ENCODE assay signal across 8 cellular contexts in the genomic region with DNA sequence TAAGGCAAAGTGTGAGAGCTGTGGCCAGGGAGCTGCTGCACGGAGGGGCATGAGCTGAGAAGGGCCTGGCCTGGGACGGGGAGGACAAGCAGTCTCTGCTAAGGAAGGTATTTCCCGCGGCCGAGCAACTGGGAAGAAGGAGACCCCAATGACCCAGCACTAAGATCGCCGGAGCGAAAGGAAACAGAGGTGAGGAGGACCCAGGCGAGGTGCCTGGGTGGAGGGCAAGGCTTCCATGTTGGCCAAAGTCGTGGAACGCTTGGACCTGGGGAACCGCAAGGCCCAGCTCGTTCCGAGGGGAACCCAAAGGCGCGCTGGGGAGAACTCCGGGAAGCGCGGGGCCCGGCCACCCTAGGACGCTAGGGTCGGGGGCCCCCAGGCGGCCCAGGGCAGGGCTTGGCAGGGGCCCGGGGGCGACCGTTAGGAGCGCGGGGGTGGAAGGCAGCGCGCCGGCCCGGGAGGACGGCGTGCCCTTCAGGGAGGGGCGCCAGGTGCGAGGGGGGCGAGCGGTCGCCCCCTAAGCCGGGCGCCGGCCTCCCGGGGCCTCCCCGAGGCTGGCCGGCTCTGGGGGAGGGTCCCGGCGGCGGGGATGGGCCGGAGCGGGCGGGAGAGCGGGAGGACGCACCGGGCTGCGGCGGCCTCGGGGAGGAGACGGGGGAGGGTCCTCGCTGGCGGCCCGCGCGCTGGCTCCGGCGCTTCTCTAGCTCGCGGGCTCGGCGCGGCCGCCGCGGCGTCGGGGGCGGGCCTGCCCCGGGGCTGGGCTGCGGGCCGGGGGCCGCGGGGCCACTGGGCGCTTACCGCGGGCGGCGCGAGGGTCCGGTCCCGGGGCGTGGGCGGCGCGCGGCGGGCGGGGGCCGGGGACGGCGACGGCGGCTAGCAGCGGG. TPM values are rescaled to one million over a fixed set of nuclear protein-coding genes. Genes with fewer than 3 reads are reported as not detected.
DNase-seq lines count a peak whose midpoint lies in the region; ATAC-seq, FAIRE-seq and TF ChIP-seq lines count a peak whose summit lies in the region.

No MANE protein-coding gene starts in this region.

- H3K9me3 ChIP-seq in ES-I3 (ENCODE audit: control insufficient read depth, insufficient read depth, low read length) (no peaks in the 10 kb centered on the region), SK-N-MC (ENCODE audit: low read depth, low read length) (no peaks in the 10 kb centered on the region), esophagus squamous epithelium (no peaks in the 10 kb centered on the region)

- ATAC-seq in GM21737 (IDR thresholded peaks at IDR 0.05; ENCODE audit: unreplicated experiment), result peak; percentile 31
- ATAC-seq in omental fat pad (ENCODE audit: low FRiP score), result peak; percentile 37

- no peak for TF ChIP-seq CTCF in esophagus squamous epithelium (IDR thresholded peaks at IDR 0.05)
- TF ChIP-seq CTCF in omental fat pad (IDR thresholded peaks at IDR 0.05), result no peak

- H3K36me3 ChIP-seq in ES-I3 (ENCODE audit: insufficient read depth, low read length) (peaks cover 4% of the 10 kb centered on the region; the same call in 1 of the 2 replicates), SK-N-MC (ENCODE audit: insufficient read depth, low read length) (peaks cover 16% of the 10 kb centered on the region; the same call in 1 of the 2 replicates), esophagus squamous epithelium (peaks cover 0 to 17% (median under 1%) of the 10 kb centered on the region in 3 donors)

- H3K9ac ChIP-seq in ES-I3 (ENCODE audit: low read depth, low read length) (peak overlapping the region; percentile 89), SK-N-MC (ENCODE audit: insufficient read length) (peak overlapping the region; percentile 95)

- H3K4me1 ChIP-seq in ES-I3 (ENCODE audit: insufficient read depth, low read length) (peaks cover 26% of the 10 kb centered on the region), esophagus squamous epithelium (peaks cover 21 to 60% (median 41%) of the 10 kb centered on the region in 3 donors)

- intact Hi-C loops in esophagus squamous epithelium (cut with DNase I), result loop anchor here (5.0 to 10.0 kb wide), 2 partner anchors 131 to 219 kb away; a partner anchor contains a TSS

- no peaks in the 10 kb centered on the region for H3K27me3 ChIP-seq in esophagus squamous epithelium

- 0 to 1% methylated on average over 11 to 18 of the region's 102 CpGs for WGBS in esophagus squamous epithelium, 2 donors

- H3K27ac ChIP-seq in SK-N-MC, result peak overlapping the region; percentile 46; the same call in 1 of the 2 replicates
- peak overlapping the region; percentile 72 to 90 (median 88) for H3K27ac ChIP-seq in esophagus squamous epithelium

- TF ChIP-seq POLR2A in esophagus squamous epithelium (IDR thresholded peaks at IDR 0.05) (no peak), H54 (IDR thresholded peaks at IDR 0.05; ENCODE audit: low read depth, low read length) (no peak)

- DNase-seq in SK-N-MC (ENCODE audit: low read depth, low spot score), result no peak
- DNase-seq in esophagus squamous epithelium (lab: John Stamatoyannopoulos, UW), result no peak
- no peak for DNase-seq in omental fat pad (ENCODE audit: low spot score)
- no peak for DNase-seq in NCI-H187 treated with DMSO at 0.1 percent for 48 hours (lab: John Stamatoyannopoulos, UW)
- no peak for DNase-seq in H54 (ENCODE audit: insufficient read length, low spot score)
- no peak for DNase-seq in NCI-H2171 treated with DMSO at 0.1 percent for 48 hours (lab: John Stamatoyannopoulos, UW)

- no peak for FAIRE-seq in H54 (lab: Jason Lieb, UNC)

- H3K4me3 ChIP-seq in SK-N-MC (peak overlapping the region; percentile 92), esophagus squamous epithelium (peak overlapping the region; percentile 71 to 99 (median 89))

RNA-seq across cellular contexts. Expression of a gene that starts 0.5 kb away (rescaled TPM):
- 10 to 100 TPM in 3 of 4 donors, 1 to 10 TPM in 1; 8.0 to 24.2 (median 13.8) TPM for total RNA-seq in esophagus squamous epithelium
- total RNA-seq in omental fat pad, result 10 to 100 TPM; 17.7 to 44.0 (median 19.4) TPM

RNA-seq across cellular contexts. Expression of a gene that starts 12.4 kb away (rescaled TPM):
- 10 to 100 TPM; 28.0 to 36.7 (median 30.0) TPM for total RNA-seq in esophagus squamous epithelium
- 10 to 100 TPM; 17.5 to 39.9 (median 19.4) TPM for total RNA-seq in omental fat pad

RNA-seq across cellular contexts. Expression of a gene that starts 20.0 kb away (rescaled TPM):
- total RNA-seq in esophagus squamous epithelium (100 to 1,000 TPM; 186 to 306 (median 226) TPM), omental fat pad (100 to 1,000 TPM; 145 to 245 (median 203) TPM)

RNA-seq across cellular contexts. Expression of a gene that starts 26.7 kb away (rescaled TPM):
- total RNA-seq in esophagus squamous epithelium (not detected), omental fat pad (not detected)

RNA-seq across cellular contexts. Expression of a gene that starts 37.3 kb away (rescaled TPM):
- not detected for total RNA-seq in esophagus squamous epithelium
- total RNA-seq in omental fat pad, result not detected
